27 cellular contexts compared by ENCODE assay signal in the genomic region with DNA sequence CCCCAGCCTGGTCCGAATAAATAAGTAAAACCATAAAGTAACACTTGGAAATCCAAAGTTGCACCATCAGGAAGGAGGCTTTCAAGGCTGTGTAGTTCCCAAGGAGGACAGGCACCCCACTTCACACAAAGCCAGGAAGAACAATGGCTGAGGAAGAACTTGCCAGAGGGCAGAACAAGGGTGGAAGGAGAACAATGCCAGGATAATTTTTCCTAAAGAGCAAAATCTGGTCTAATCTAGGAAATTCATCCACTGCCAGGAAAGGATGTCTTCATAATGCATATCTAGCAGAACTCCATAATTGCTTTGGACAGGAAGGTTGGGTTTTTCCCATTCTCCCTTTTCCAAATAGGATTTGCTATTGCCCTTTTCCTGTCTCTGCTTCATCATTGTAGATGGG. TPM values are rescaled to one million over a fixed set of nuclear protein-coding genes. Genes with fewer than 3 reads are reported as not detected.
DNase-seq lines count a peak whose midpoint lies in the region; ATAC-seq and TF ChIP-seq lines count a peak whose summit lies in the region.
"Had no signal": no experiment of that assay in that cellular context is flagged by ENCODE, and none has a peak within 500 bp of the region (broad histone marks: within the 10 kb centered on the region; RNA-seq: fewer than 3 reads in every experiment).

No MANE protein-coding gene starts in this region.

- H3K9me3 ChIP-seq in breast epithelium (no peaks in the 10 kb centered on the region), SK-N-SH (no peaks in the 10 kb centered on the region)
- H3K9me3 ChIP-seq: adrenal gland, MG63, testis had no signal

- H3K36me3 ChIP-seq in breast epithelium (no peaks in the 10 kb centered on the region), SK-N-SH (replicated peaks in 1 of 2; ENCODE audit: control insufficient read depth in 1 of 2, insufficient read depth in 2 of 2, low read length in 1 of 2) (no peaks in the 10 kb centered on the region)
- H3K36me3 ChIP-seq: adrenal gland, MG63, neural progenitor cell had no signal

- H3K27me3 Mint-ChIP-seq in MCF 10A (ENCODE audit: insufficient read depth, unreplicated experiment) = no peaks in the 10 kb centered on the region
- H3K27me3 Mint-ChIP-seq: activated naive CD4-positive, alpha-beta T cell treated with anti-CD3 and anti-CD28 coated beads, Interleukin-2, amount 10 ng/mL, durations not matched to agents 7 days and 5 days; activated T-helper 17 cell treated with anti-CD3 and anti-CD28 coated beads, Interleukin-2, amount 50 U/mL, for 72 hours; brain; CD4-positive, CD25-positive, alpha-beta regulatory T cell; stimulated activated naive CD8-positive, alpha-beta T cell treated with anti-CD3 and anti-CD28 coated beads, Interleukin-15, Interleukin-2, amounts not matched to agents 100 ng/mL and 50 ng/mL, for 24 hours had no signal

- no peaks in the 10 kb centered on the region for H3K9me3 Mint-ChIP-seq in MCF 10A (ENCODE audit: unreplicated experiment)
- H3K9me3 Mint-ChIP-seq: activated naive CD4-positive, alpha-beta T cell treated with anti-CD3 and anti-CD28 coated beads, Interleukin-2, amount 10 ng/mL, durations not matched to agents 7 days and 5 days; activated T-helper 17 cell treated with anti-CD3 and anti-CD28 coated beads, Interleukin-2, amount 50 U/mL, for 72 hours; brain; CD4-positive, CD25-positive, alpha-beta regulatory T cell; HFFc6; neural progenitor cell; stimulated activated naive CD8-positive, alpha-beta T cell treated with anti-CD3 and anti-CD28 coated beads, Interleukin-15, Interleukin-2, amounts not matched to agents 100 ng/mL and 50 ng/mL, for 24 hours had no signal

- no peak overlapping the region for H3K4me3 Mint-ChIP-seq in MCF 10A (ENCODE audit: unreplicated experiment)
- H3K4me3 Mint-ChIP-seq: activated naive CD4-positive, alpha-beta T cell treated with anti-CD3 and anti-CD28 coated beads, Interleukin-2, amount 10 ng/mL, durations not matched to agents 7 days and 5 days; activated T-helper 17 cell treated with anti-CD3 and anti-CD28 coated beads, Interleukin-2, amount 50 U/mL, for 72 hours; brain; CD4-positive, CD25-positive, alpha-beta regulatory T cell; HFFc6; neural progenitor cell; stimulated activated naive CD8-positive, alpha-beta T cell treated with anti-CD3 and anti-CD28 coated beads, Interleukin-15, Interleukin-2, amounts not matched to agents 100 ng/mL and 50 ng/mL, for 24 hours had no signal

- H3K27me3 ChIP-seq in breast epithelium (no peaks in the 10 kb centered on the region), SK-N-SH (ENCODE audit: insufficient read depth) (no peaks in the 10 kb centered on the region)
- H3K27me3 ChIP-seq: adrenal gland, MG63, neural progenitor cell, testis had no signal

- WGBS in SK-N-SH (ENCODE audit: low lambda C conversion rate) = 57% methylated on average over 1 of the region's 1 CpG

- H3K9ac ChIP-seq in SK-N-SH = no peak overlapping the region
- H3K9ac ChIP-seq: neural progenitor cell, parathyroid adenoma had no signal

- H3F3A ChIP-seq in SK-N-SH (replicated peaks; ENCODE audit: insufficient read depth) = peaks cover 9% of the 10 kb centered on the region

- peak; percentile 58 for DNase-seq in MCF 10A (ENCODE audit: unreplicated experiment)
- no peak for DNase-seq in breast epithelium (ENCODE audit: low spot score in 2 of 2)
- DNase-seq in SK-N-SH = no peak
- DNase-seq in epithelial cell of prostate (ENCODE audit: low read depth, low spot score) = no peak
- DNase-seq in pulmonary artery endothelial cell (ENCODE audit: low read depth, low spot score) = peak; percentile 63
- no peak for DNase-seq in CD1c-positive myeloid dendritic cell (ENCODE audit: extremely low spot score)
- DNase-seq in NCI-H1105 (lab: John Stamatoyannopoulos, UW) = no peak
- DNase-seq: 8988T; activated CD4-positive, alpha-beta T cell treated with anti-CD3 and anti-CD28 coated beads for 48 hours; activated naive CD4-positive, alpha-beta T cell treated with anti-CD3 and anti-CD28 coated beads, Interleukin-2, amount 10 ng/mL, durations not matched to agents 7 days and 5 days; adrenal gland; CD4-positive, CD25-positive, alpha-beta regulatory T cell; glutamatergic neuron; NCI-H2029; right cardiac atrium; SIG-M5; testis had no signal

- TF ChIP-seq POLR2A in breast epithelium (IDR thresholded peaks at IDR 0.05) = no peak

- peaks cover 17% of the 10 kb centered on the region for H3K4me1 Mint-ChIP-seq in MCF 10A (ENCODE audit: insufficient read depth, unreplicated experiment)
- H3K4me1 Mint-ChIP-seq: activated naive CD4-positive, alpha-beta T cell treated with anti-CD3 and anti-CD28 coated beads, Interleukin-2, amount 10 ng/mL, durations not matched to agents 7 days and 5 days; activated T-helper 17 cell treated with anti-CD3 and anti-CD28 coated beads, Interleukin-2, amount 50 U/mL, for 72 hours; brain; CD4-positive, CD25-positive, alpha-beta regulatory T cell had no signal

- CTCF ChIA-PET in MCF 10A (lab: Yijun Ruan, JAX) = interaction anchor here (0.6 kb wide), 2 partner anchors 35 to 245 kb away, joined by 3 to 4 read pairs; no protein-coding TSS in a partner anchor
- CTCF ChIA-PET in SK-N-SH (lab: Yijun Ruan, JAX) = no interaction called here

- no peaks in the 10 kb centered on the region for H3K9me2 ChIP-seq in SK-N-SH

- no peaks in the 10 kb centered on the region for H3K4me1 ChIP-seq in breast epithelium
- peaks cover 0 to 8% of the 10 kb centered on the region in 2 experiments; a peak in 1 of 4 replicates for H3K4me1 ChIP-seq in SK-N-SH (ENCODE audit: control insufficient read depth in 1 of 2, insufficient read depth in 2 of 2, low read depth in 1 of 2, low read length in 1 of 2)
- H3K4me1 ChIP-seq: adrenal gland, neural progenitor cell, parathyroid adenoma, testis had no signal

- H3K27ac ChIP-seq in breast epithelium (no peak overlapping the region), SK-N-SH (ENCODE audit: low read depth in 2 of 2, low read length in 1 of 2) (peak overlapping the region in 1 of 2 experiments; percentile 64; a peak in 2 of 4 replicates), epithelial cell of prostate (peak overlapping the region; percentile 85)
- H3K27ac ChIP-seq: adrenal gland, neural progenitor cell, parathyroid adenoma, testis, VCaP had no signal

- no peak for TF ChIP-seq RAD21 in SK-N-SH (IDR thresholded peaks at IDR 0.05; ENCODE audit: low read length)

- TF ChIP-seq CTCF in MCF 10A (IDR thresholded peaks at IDR 0.05; ENCODE audit: unreplicated experiment) = no peak
- TF ChIP-seq CTCF in breast epithelium (IDR thresholded peaks at IDR 0.05) = no peak
- TF ChIP-seq CTCF in SK-N-SH (IDR thresholded peaks at IDR 0.05) = no peak

- no peaks in the 10 kb centered on the region for H3K36me3 Mint-ChIP-seq in MCF 10A (ENCODE audit: insufficient read depth, unreplicated experiment)
- H3K36me3 Mint-ChIP-seq: activated naive CD4-positive, alpha-beta T cell treated with anti-CD3 and anti-CD28 coated beads, Interleukin-2, amount 10 ng/mL, durations not matched to agents 7 days and 5 days; brain; CD4-positive, CD25-positive, alpha-beta regulatory T cell; neural progenitor cell had no signal

- TF ChIP-seq EP300 in SK-N-SH (IDR thresholded peaks at IDR 0.05; ENCODE audit: borderline replicate concordance in 1 of 2, low read depth in 1 of 2, low read length in 1 of 2) = no peak

- no peaks in the 10 kb centered on the region for H4K20me1 ChIP-seq in SK-N-SH (ENCODE audit: insufficient read depth)

- BruUV-seq in MCF 10A (replicated peaks; lab: Mats Ljungman, UMichigan) = no TSS peak

- H3K4me3 ChIP-seq in breast epithelium (no peak overlapping the region), SK-N-SH (ENCODE audit: low read depth in 2 of 2, low read length in 1 of 2) (no peak overlapping the region)
- H3K4me3 ChIP-seq: adrenal gland, MG63, neural progenitor cell, smooth muscle cell, testis had no signal

- H3K27ac Mint-ChIP-seq in MCF 10A (ENCODE audit: low read depth, unreplicated experiment) = no peak overlapping the region
- H3K27ac Mint-ChIP-seq: activated naive CD4-positive, alpha-beta T cell treated with anti-CD3 and anti-CD28 coated beads, Interleukin-2, amount 10 ng/mL, durations not matched to agents 7 days and 5 days; activated T-helper 17 cell treated with anti-CD3 and anti-CD28 coated beads, Interleukin-2, amount 50 U/mL, for 72 hours; CD4-positive, CD25-positive, alpha-beta regulatory T cell; neural progenitor cell; stimulated activated naive CD8-positive, alpha-beta T cell treated with anti-CD3 and anti-CD28 coated beads, Interleukin-15, Interleukin-2, amounts not matched to agents 100 ng/mL and 50 ng/mL, for 24 hours had no signal

- POLR2A ChIA-PET in MCF 10A (lab: Yijun Ruan, JAX) (interaction anchor here (0.6 to 1.0 kb wide), 3 partner anchors 15 to 96 kb away, joined by 3 read pairs; partner anchors contain the start of genes ARID3B and UBL7), SK-N-SH (lab: Yijun Ruan, JAX) (no interaction called here)

- peak overlapping the region; percentile 41; the same call in 1 of the 2 replicates for H2AFZ ChIP-seq in SK-N-SH (ENCODE audit: low read depth)
- H2AFZ ChIP-seq: neural progenitor cell, parathyroid adenoma had no signal

- no peaks in the 10 kb centered on the region for H3K79me2 ChIP-seq in SK-N-SH (ENCODE audit: insufficient read depth)
- H3K79me2 ChIP-seq: parathyroid adenoma had no signal

- peak overlapping the region; percentile 23; the same call in 1 of the 2 replicates for H3K4me2 ChIP-seq in SK-N-SH
- H3K4me2 ChIP-seq: neural progenitor cell, smooth muscle cell had no signal

- intact Hi-C loops in MCF 10A (cut with micrococcal nuclease) (no loop called here), breast epithelium (cut with DNase I; ENCODE audit: low total_unique reads) (no loop called here)

- ATAC-seq in GM21528 (IDR thresholded peaks at IDR 0.05; ENCODE audit: low FRiP score, unreplicated experiment) = no peak
- ATAC-seq: right cardiac atrium had no signal

TF ChIP-seq in SK-N-SH, 30 proteins besides CTCF, POLR2A, EP300 and RAD21 (continues in another document):
- TF ChIP-seq, protein P1, sequence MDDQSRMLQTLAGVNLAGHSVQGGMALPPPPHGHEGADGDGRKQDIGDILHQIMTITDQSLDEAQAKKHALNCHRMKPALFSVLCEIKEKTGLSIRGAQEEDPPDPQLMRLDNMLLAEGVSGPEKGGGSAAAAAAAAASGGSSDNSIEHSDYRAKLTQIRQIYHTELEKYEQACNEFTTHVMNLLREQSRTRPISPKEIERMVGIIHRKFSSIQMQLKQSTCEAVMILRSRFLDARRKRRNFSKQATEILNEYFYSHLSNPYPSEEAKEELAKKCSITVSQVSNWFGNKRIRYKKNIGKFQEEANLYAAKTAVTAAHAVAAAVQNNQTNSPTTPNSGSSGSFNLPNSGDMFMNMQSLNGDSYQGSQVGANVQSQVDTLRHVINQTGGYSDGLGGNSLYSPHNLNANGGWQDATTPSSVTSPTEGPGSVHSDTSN (IDR thresholded peaks at IDR 0.05) = peak; percentile 68

RNA-seq across cellular contexts. Expression of gene ARID3B, which starts 15.7 kb away (rescaled TPM):
- total RNA-seq in MCF 10A (2022) (4.7 and 6.2 TPM in 2 replicates), breast epithelium (1 to 10 TPM; 5.2 to 6.0 (median 5.9) TPM), pulmonary artery endothelial cell (1.5 and 2.4 TPM in 2 replicates)
- 3.0 and 3.7 TPM in 2 replicates for polyA plus RNA-seq in SK-N-SH (2012; rRNA removed)
- polyA plus RNA-seq in SK-N-SH (2012; cell fraction: cytosol; rRNA removed) = 1.1 and 1.5 TPM in 2 replicates
- polyA plus RNA-seq in SK-N-SH (2012; cell fraction: nucleus; rRNA removed) = 15.7 and 17.1 TPM in 2 replicates

Comparison
In these comparisons a context has a peak if more than half of its experiments do, and no peak if none do; other contexts are left out.
1. DNase-seq: peak in MCF 10A (single experiment) and pulmonary artery endothelial cell (single experiment); none in breast epithelium (0 of 2), SK-N-SH (single experiment), epithelial cell of prostate (single experiment), CD1c-positive myeloid dendritic cell (single experiment) and NCI-H1105 (single experiment).